Comparison of ENCODE assay signal across 8 cellular contexts in the genomic region with DNA sequence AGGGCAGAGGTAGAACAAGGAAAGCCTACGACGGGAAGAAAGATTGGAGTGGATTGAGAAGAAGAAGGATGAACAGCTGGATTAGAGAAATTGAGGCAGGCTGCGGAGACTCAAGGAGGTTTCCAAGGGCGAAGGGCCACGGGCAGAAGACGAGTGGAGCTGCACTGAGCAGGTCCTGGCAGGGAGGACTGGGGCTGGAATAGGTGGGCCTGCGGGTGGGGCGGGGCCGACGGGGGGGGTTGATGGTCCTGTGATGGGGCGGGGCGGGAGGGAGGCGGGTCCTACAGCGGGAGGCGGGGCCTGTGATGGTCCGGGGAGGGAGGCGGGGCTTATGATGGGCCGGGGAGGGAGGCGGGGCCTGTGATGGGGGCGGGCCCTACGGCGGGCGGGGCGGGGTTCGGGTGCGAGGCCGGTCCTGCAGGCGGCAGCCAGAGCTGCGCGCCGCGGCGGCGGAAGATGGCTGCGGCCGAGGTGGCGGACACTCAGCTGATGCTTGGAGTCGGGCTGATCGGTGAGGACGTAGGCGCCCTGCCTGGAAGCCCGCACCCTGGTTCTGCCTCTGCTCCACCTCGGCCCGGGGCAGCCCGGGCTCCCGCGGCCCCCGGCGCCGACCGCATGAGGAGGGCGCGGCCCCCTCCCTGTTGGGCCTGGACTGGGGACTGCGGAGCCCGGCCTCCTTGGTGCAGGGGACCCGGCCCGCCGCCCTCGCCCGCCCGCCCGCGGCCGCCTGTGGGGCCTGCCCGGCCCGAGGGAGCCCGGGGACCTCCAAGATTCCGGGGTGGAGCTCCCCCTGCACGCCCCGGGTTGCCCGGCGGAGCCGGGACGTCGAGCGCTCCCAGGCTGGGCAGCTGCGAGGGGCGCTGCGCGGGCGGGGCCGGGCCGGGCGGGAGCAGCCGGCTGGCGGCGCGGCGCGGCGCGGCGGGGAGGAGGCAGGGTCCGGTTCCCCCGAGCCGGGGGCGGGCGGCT. TPM values are rescaled to one million over a fixed set of nuclear protein-coding genes. Genes with fewer than 3 reads are reported as not detected.
DNase-seq lines count a peak whose midpoint lies in the region; ATAC-seq, FAIRE-seq and TF ChIP-seq lines count a peak whose summit lies in the region.

A gene with protein sequence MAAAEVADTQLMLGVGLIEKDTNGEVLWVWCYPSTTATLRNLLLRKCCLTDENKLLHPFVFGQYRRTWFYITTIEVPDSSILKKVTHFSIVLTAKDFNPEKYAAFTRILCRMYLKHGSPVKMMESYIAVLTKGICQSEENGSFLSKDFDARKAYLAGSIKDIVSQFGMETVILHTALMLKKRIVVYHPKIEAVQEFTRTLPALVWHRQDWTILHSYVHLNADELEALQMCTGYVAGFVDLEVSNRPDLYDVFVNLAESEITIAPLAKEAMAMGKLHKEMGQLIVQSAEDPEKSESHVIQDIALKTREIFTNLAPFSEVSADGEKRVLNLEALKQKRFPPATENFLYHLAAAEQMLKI (plus strand): TSS at position 427 of the 966 bp plus-strand sequence. CDS start 30 bp downstream, at position 457.

- POLR2A ChIA-PET in activated CD8-positive, alpha-beta memory T cell treated with anti-CD3 and anti-CD28 coated beads for 36 hours (lab: Charles Lee) = interaction anchor here (0.6 to 1.5 kb wide), 5 partner anchors 14 to 64 kb away, joined by 3 to 5 read pairs (median 5); no protein-coding TSS in a partner anchor
- POLR2A ChIA-PET in H1 (lab: Charles Lee; ENCODE audit: partially characterized antibody) = interaction anchor here (0.8 to 2.4 kb wide), 12 partner anchors 8 to 74 kb away, joined by 3 to 23 read pairs (median 6); a partner anchor contains a TSS

- H3K9me3 ChIP-seq in H1 (ENCODE audit: insufficient read depth in 2 of 2, low read depth in 1 of 2, low read length in 1 of 2) = no peaks in the 10 kb centered on the region
- no peaks in the 10 kb centered on the region for H3K9me3 ChIP-seq in mesenchymal stem cell (ENCODE audit: control insufficient read depth, low read length)

- no peak for TF ChIP-seq RAD21 in H1 (IDR thresholded peaks at IDR 0.05 in 1 of 2, conservative IDR thresholded peaks at IDR 0.05 in 1 of 2; ENCODE audit: low read depth in 2 of 2, low read length in 2 of 2)

- H3K14ac ChIP-seq in H1 (ENCODE audit: insufficient read length) = peak within 1 kb of the TSS; percentile 74
- peak within 1 kb of the TSS; percentile 11 to 93 for H3K14ac ChIP-seq in mesenchymal stem cell (ENCODE audit: low read length in 2 of 2)

- H2BK5ac ChIP-seq in H1 (ENCODE audit: low read depth, low read length) = peak within 1 kb of the TSS; percentile 69; the same call in 1 of the 2 replicates
- H2BK5ac ChIP-seq in mesenchymal stem cell (ENCODE audit: low read depth, low read length, poor library complexity, severe bottlenecking) = peak within 1 kb of the TSS; percentile 51

- H4K8ac ChIP-seq in H1 (ENCODE audit: extremely low read depth, insufficient read depth, low read length) = peak within 1 kb of the TSS; percentile 83; the same call in 1 of the 2 replicates
- H4K8ac ChIP-seq in mesenchymal stem cell (ENCODE audit: low read length) = peak within 1 kb of the TSS; percentile 82

- H3K23me2 ChIP-seq in H1 (ENCODE audit: low read depth, low read length) = peaks cover 6% of the 10 kb centered on the region; the same call in 1 of the 2 replicates

- peak within 1 kb of the TSS; percentile 73 for H4K5ac ChIP-seq in H1 (ENCODE audit: insufficient read length, low read depth, low read length)

- peak within 1 kb of the TSS; percentile 58; the same call in 1 of the 2 replicates for H3K27ac ChIP-seq in H1 (ENCODE audit: low read depth, low read length)
- no peak within 1 kb of the TSS for H3K27ac ChIP-seq in mesenchymal stem cell (ENCODE audit: low read length, poor library complexity, severe bottlenecking)

- H3K9ac ChIP-seq in H1 (replicated peaks in 1 of 4; ENCODE audit: extremely low read depth in 1 of 4, low read depth in 3 of 4, low read length in 3 of 4) = peak within 1 kb of the TSS; percentile 66 to 80 (median 74)
- peak within 1 kb of the TSS; percentile 90 for H3K9ac ChIP-seq in mesenchymal stem cell (ENCODE audit: low read length)

- H3K23ac ChIP-seq in H1 (ENCODE audit: insufficient read length) (no peak within 1 kb of the TSS), mesenchymal stem cell (ENCODE audit: low read length in 2 of 2) (peak within 1 kb of the TSS in 1 of 2 experiments; percentile 81)

- peaks cover 0 to 16% (median 6%) of the 10 kb centered on the region in 4 experiments; a peak in 4 of 8 replicates for H3K36me3 ChIP-seq in H1 (ENCODE audit: control insufficient read depth in 2 of 4, insufficient read depth in 4 of 4, low read length in 3 of 4)
- peaks cover 10 to 18% of the 10 kb centered on the region in 2 experiments for H3K36me3 ChIP-seq in mesenchymal stem cell (ENCODE audit: control insufficient read depth in 1 of 2, insufficient read depth in 2 of 2, low read depth in 1 of 2, low read length in 2 of 2)

- H3K18ac ChIP-seq in H1 (ENCODE audit: extremely low read depth, low read length) (peak within 1 kb of the TSS; percentile 71), mesenchymal stem cell (ENCODE audit: low read depth in 1 of 2, low read length in 2 of 2) (peak within 1 kb of the TSS; percentile 92 to 97)

- peak within 1 kb of the TSS; percentile 43 for H3K56ac ChIP-seq in H1 (replicated peaks; ENCODE audit: insufficient read length, low read depth, low read length)

- H2AFZ ChIP-seq in H1 (ENCODE audit: low read length) (peak within 1 kb of the TSS; percentile 100), mesenchymal stem cell (ENCODE audit: low read depth, low read length) (peak within 1 kb of the TSS; percentile 94)

- H3K79me2 ChIP-seq in H1 (ENCODE audit: control insufficient read depth in 1 of 2, insufficient read depth in 2 of 2, low read length in 2 of 2) = peaks cover 0 to 14% of the 10 kb centered on the region in 2 experiments; a peak in 2 of 4 replicates

- no peak within 1 kb of the TSS for H2BK20ac ChIP-seq in H1 (ENCODE audit: low read length)

- WGBS in H1 (ENCODE audit: extremely low coverage in 1 of 2, insufficient coverage in 1 of 2, insufficient read length in 1 of 2, insufficient replicate concordance in 2 of 2, low coverage in 1 of 2, low lambda C conversion rate in 2 of 2, missing lambda C conversion rate in 1 of 2), 2 experiments = 22% methylated on average over 9 of the region's 98 CpGs; no CpG with 5 or more reads in 1 of the 2 experiments
- 5% methylated on average over 49 of the region's 98 CpGs for WGBS in mesenchymal stem cell

- H3K4me3 ChIP-seq in H1 (ENCODE audit: extremely low read depth in 1 of 4, insufficient read depth in 2 of 4, low read depth in 3 of 4, low read length in 4 of 4) (peak within 1 kb of the TSS; percentile 68 to 93 (median 88)), mesenchymal stem cell (ENCODE audit: insufficient read depth in 1 of 2, low read depth in 1 of 2, low read length in 2 of 2) (peak within 1 kb of the TSS; percentile 88 to 95)

- H2BK120ac ChIP-seq in H1 (replicated peaks; ENCODE audit: low read depth, low read length) = no peak within 1 kb of the TSS
- H2BK120ac ChIP-seq in mesenchymal stem cell (ENCODE audit: low read depth, low read length) = peak within 1 kb of the TSS; percentile 85

- no peak for TF ChIP-seq CTCF in H1 (IDR thresholded peaks at IDR 0.05; ENCODE audit: control extremely low read depth in 1 of 3, insufficient read depth in 1 of 3, low read depth in 1 of 3, low read length in 3 of 3)

- H3K4me1 ChIP-seq in H1 (replicated peaks in 1 of 4; ENCODE audit: control insufficient read depth in 3 of 4, insufficient read depth in 4 of 4, low read length in 3 of 4) (peaks cover 0 to 3% (median 0%) of the 10 kb centered on the region in 4 experiments; a peak in 1 of 7 replicates), mesenchymal stem cell (ENCODE audit: control insufficient read depth, insufficient read depth, low read depth, low read length) (peaks cover 11% of the 10 kb centered on the region)

- peak; percentile 86 for DNase-seq in 8988T
- DNase-seq in NCI-H446 treated with DMSO at 0.1 percent for 48 hours (lab: John Stamatoyannopoulos, UW) = peak; percentile 31
- DNase-seq in H1 (ENCODE audit: low read depth in 1 of 2, low spot score in 2 of 2) = peak; percentile 47 to 83
- peak; percentile 76 for DNase-seq in mesenchymal stem cell
- peak; percentile 58 for DNase-seq in stimulated activated CD8-positive, alpha-beta memory T cell treated with anti-CD3 and anti-CD28 coated beads, Interleukin-12 subunit alpha, Interleukin-12 subunit beta, amount 100 ng/mL, for 1 hour (ENCODE audit: low read depth)

- peak within 1 kb of the TSS; percentile 66 for H4K91ac ChIP-seq in H1 (replicated peaks; ENCODE audit: insufficient read length, low read length)
- peak within 1 kb of the TSS; percentile 75 for H4K91ac ChIP-seq in mesenchymal stem cell (ENCODE audit: low read length)

- H3K4me2 ChIP-seq in H1 (ENCODE audit: insufficient read depth in 1 of 2, low read depth in 2 of 2, low read length in 2 of 2) (peak within 1 kb of the TSS; percentile 63 to 92), mesenchymal stem cell (ENCODE audit: low read length, poor library complexity, severe bottlenecking) (peak within 1 kb of the TSS; percentile 94)

- TF ChIP-seq EP300 in H1 (IDR thresholded peaks at IDR 0.05; ENCODE audit: borderline replicate concordance in 1 of 2, low read depth in 2 of 2, low read length in 2 of 2) = no peak

- peak; percentile 90 to 91 for TF ChIP-seq POLR2A in H1 (IDR thresholded peaks at IDR 0.05; ENCODE audit: control extremely low read depth in 1 of 2, low read depth in 2 of 2, low read length in 2 of 2)

- CTCF ChIA-PET in activated CD8-positive, alpha-beta memory T cell treated with anti-CD3 and anti-CD28 coated beads for 36 hours (lab: Charles Lee) = interaction anchor here (0.9 to 1.1 kb wide), 5 partner anchors 11 to 341 kb away, joined by 3 read pairs; no protein-coding TSS in a partner anchor
- CTCF ChIA-PET in H1 (lab: Charles Lee; ENCODE audit: partially characterized antibody) = interaction anchor here (0.6 to 0.7 kb wide), 2 partner anchors 19 to 353 kb away, joined by 3 read pairs; no protein-coding TSS in a partner anchor

- H3K27me3 ChIP-seq in H1 (replicated peaks in 1 of 4; ENCODE audit: control insufficient read depth in 3 of 4, extremely low read depth in 1 of 4, insufficient read depth in 3 of 4, low read length in 3 of 4) (no peaks in the 10 kb centered on the region), mesenchymal stem cell (ENCODE audit: control insufficient read depth in 1 of 2, insufficient read depth in 1 of 2, low read length in 2 of 2) (peaks cover 0 to 3% of the 10 kb centered on the region in 2 experiments)

- H4K20me1 ChIP-seq in H1 (replicated peaks in 1 of 2; ENCODE audit: control insufficient read depth in 1 of 2, insufficient read depth in 2 of 2, low read length in 2 of 2) = peaks cover 0 to 2% of the 10 kb centered on the region in 2 experiments

- H2BK15ac ChIP-seq in H1 (ENCODE audit: low read length) (peak within 1 kb of the TSS; percentile 83), mesenchymal stem cell (ENCODE audit: low read depth, poor library complexity, severe bottlenecking) (peak within 1 kb of the TSS; percentile 98)

- no peak within 1 kb of the TSS for H2AK5ac ChIP-seq in H1 (ENCODE audit: low read depth, low read length)
- H2AK5ac ChIP-seq in mesenchymal stem cell (ENCODE audit: low read length, severe bottlenecking) = peak within 1 kb of the TSS; percentile 66

- no peak for FAIRE-seq in H1 (lab: Jason Lieb, UNC)

- peak; percentile 87 for ATAC-seq in GM18498 (IDR thresholded peaks at IDR 0.05; ENCODE audit: unreplicated experiment)
- peak; percentile 82 for ATAC-seq in HG02938 (IDR thresholded peaks at IDR 0.05; ENCODE audit: unreplicated experiment)

- H3K79me1 ChIP-seq in H1 (ENCODE audit: low read depth, low read length) (no peaks in the 10 kb centered on the region), mesenchymal stem cell (replicated peaks; ENCODE audit: low read length, poor library complexity, severe bottlenecking) (peaks cover 12% of the 10 kb centered on the region)

- H2BK12ac ChIP-seq in H1 (ENCODE audit: low read depth, low read length) = no peak within 1 kb of the TSS
- peak within 1 kb of the TSS; percentile 39 to 88 for H2BK12ac ChIP-seq in mesenchymal stem cell (ENCODE audit: low read length in 2 of 2)

- H3K4ac ChIP-seq in H1 (replicated peaks; ENCODE audit: insufficient read length, low read depth, low read length) (peak within 1 kb of the TSS; percentile 63), mesenchymal stem cell (ENCODE audit: low read depth in 1 of 2, low read length in 2 of 2) (peak within 1 kb of the TSS; percentile 66 to 99)

RNA-seq across cellular contexts. Expression of the gene that starts here (rescaled TPM):
- 10 to 100 TPM; 19.9 to 22.9 TPM for total RNA-seq in activated CD8-positive, alpha-beta memory T cell treated with anti-CD3 and anti-CD28 coated beads for 36 hours
- 61.6 and 64.4 TPM in 2 replicates for total RNA-seq in H1 (2021; fragmentation: NEBNext Ultra II Directional; extraction: Animal tissue kit (Norgen Biotek cat#: 25700))
- polyA plus RNA-seq in H1 (2011; rRNA removed) = 36.3 and 49.3 TPM in 2 replicates
- polyA plus RNA-seq in H1 (2011; cell fraction: cytosol; rRNA removed) = 61.0 TPM
- 106 TPM for polyA plus RNA-seq in H1 (2011; cell fraction: nucleus; rRNA removed)
- polyA plus RNA-seq in H1 (2012, experiment 1 of 2) = 54.3 to 64.3 TPM (median 60.4 TPM) in 4 replicates
- 7.6 TPM for polyA plus RNA-seq in H1 (2012, experiment 2 of 2)
- 81.8 TPM for polyA plus RNA-seq in H1 (2013, experiment 1 of 2)
- 74.9 TPM for polyA plus RNA-seq in H1 (2013, experiment 2 of 2)
- 90.0 and 92.4 TPM in 2 replicates for polyA minus RNA-seq in H1 (2011; rRNA and poly(A)+ RNA removed)
- polyA minus RNA-seq in H1 (2011; cell fraction: cytosol; rRNA and poly(A)+ RNA removed) = 38.4 TPM
- polyA minus RNA-seq in H1 (2011; cell fraction: nucleus; rRNA and poly(A)+ RNA removed) = 105 TPM
- 113 TPM for polyA plus RNA-seq in mesenchymal stem cell (2013, experiment 1 of 2)
- polyA plus RNA-seq in mesenchymal stem cell (2013, experiment 2 of 2) = 113 TPM

Comparison
In these comparisons a context has a peak if more than half of its experiments do, and no peak if none do; other contexts are left out.
1. DNase-seq: peak in every context shown above with its lines; median percentile 86 in 8988T; 76 in mesenchymal stem cell; 65 in H1; 58 in stimulated activated CD8-positive, alpha-beta memory T cell treated with anti-CD3 and anti-CD28 coated beads, Interleukin-12 subunit alpha, Interleukin-12 subunit beta, amount 100 ng/mL, for 1 hour; 31 in NCI-H446 treated with DMSO at 0.1 percent for 48 hours.